In the genomic region with DNA sequence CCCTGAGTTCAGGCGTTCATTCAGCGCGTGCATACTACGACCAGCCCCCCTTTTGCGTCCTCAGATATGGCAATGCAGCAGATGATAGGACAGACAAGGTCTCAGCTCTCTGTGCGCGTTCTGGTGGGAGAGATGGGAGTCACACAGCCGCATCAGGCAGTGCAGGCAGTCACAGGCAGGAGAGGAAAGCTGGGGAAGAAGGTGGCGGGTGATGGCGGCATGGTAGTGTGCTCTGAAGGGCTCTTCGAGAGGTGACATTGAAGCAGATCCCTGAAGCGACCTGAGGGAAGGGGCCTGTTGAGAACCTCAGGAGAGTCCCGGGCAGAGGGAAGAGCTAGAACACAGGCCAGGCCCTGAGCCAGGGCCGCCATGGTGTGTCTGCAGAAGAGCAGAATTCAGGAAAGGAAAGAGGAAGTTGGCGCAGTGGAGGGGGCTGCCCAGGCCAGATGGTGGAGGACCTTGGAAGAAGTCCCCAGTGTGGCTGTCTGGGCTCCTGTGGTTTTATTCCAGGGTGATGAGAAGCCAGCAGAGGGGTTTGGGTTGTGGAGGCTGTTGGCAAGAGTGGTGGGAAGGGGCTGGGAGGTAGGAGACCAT, we compare ENCODE assay signal across 19 cellular contexts. TPM values are rescaled to one million over a fixed set of nuclear protein-coding genes. Genes with fewer than 3 reads are reported as not detected.
DNase-seq lines count a peak whose midpoint lies in the region; ATAC-seq lines count a peak whose summit lies in the region.
"Had no signal": no experiment of that assay in that cellular context is flagged by ENCODE, and none has a peak within 500 bp of the region (broad histone marks: within the 10 kb centered on the region; RNA-seq: fewer than 3 reads in every experiment).

No MANE protein-coding gene starts in this region.

- peaks cover 78% of the 10 kb centered on the region for H3K36me3 Mint-ChIP-seq in activated T-cell treated with anti-CD3 and anti-CD28 coated beads, Interleukin-2, amount 50 U/mL, for 24 hours (ENCODE audit: low read depth)
- H3K36me3 Mint-ChIP-seq in activated T-cell treated with anti-CD3 and anti-CD28 coated beads, Interleukin-2, amount 50 U/mL, for 4 hours (ENCODE audit: insufficient read depth): peaks cover 36% of the 10 kb centered on the region
- peaks cover 18% of the 10 kb centered on the region for H3K36me3 Mint-ChIP-seq in activated naive CD8-positive, alpha-beta T cell treated with anti-CD3 and anti-CD28 coated beads for 36 hours

- peak overlapping the region; percentile 21 for H3K9ac ChIP-seq in neuronal stem cell (ENCODE audit: low read depth, low read length, poor library complexity)

- no peak overlapping the region for H2BK15ac ChIP-seq in neuronal stem cell (ENCODE audit: low read length)

- no peak for ATAC-seq in activated T-cell treated with anti-CD3 and anti-CD28 coated beads, Interleukin-2, amount 50 U/mL, for 4 hours
- no peak for ATAC-seq in GM19324 (IDR thresholded peaks at IDR 0.05; ENCODE audit: low FRiP score, unreplicated experiment)
- ATAC-seq: esophagus mucosa, GM23338, SK-N-SH treated with all-trans-retinoic acid at 6 μM for 48 hours had no signal

- WGBS in neuronal stem cell (ENCODE audit: extremely low coverage in 2 of 2, insufficient read length in 2 of 2, insufficient replicate concordance in 1 of 2), 2 donors: no CpG with 5 or more reads among the region's 15 CpGs

- peaks cover 21% of the 10 kb centered on the region for H3K4me1 Mint-ChIP-seq in activated T-cell treated with anti-CD3 and anti-CD28 coated beads, Interleukin-2, amount 50 U/mL, for 24 hours (ENCODE audit: low read depth)
- H3K4me1 Mint-ChIP-seq in activated T-cell treated with anti-CD3 and anti-CD28 coated beads, Interleukin-2, amount 50 U/mL, for 4 hours (ENCODE audit: low read depth): peaks cover 13% of the 10 kb centered on the region
- H3K4me1 Mint-ChIP-seq in activated naive CD8-positive, alpha-beta T cell treated with anti-CD3 and anti-CD28 coated beads for 36 hours: peaks cover 14% of the 10 kb centered on the region
- H3K4me1 Mint-ChIP-seq: GM23338 had no signal

- no peak overlapping the region for H3K4me3 Mint-ChIP-seq in activated T-cell treated with anti-CD3 and anti-CD28 coated beads, Interleukin-2, amount 50 U/mL, for 24 hours
- no peak overlapping the region for H3K4me3 Mint-ChIP-seq in activated T-cell treated with anti-CD3 and anti-CD28 coated beads, Interleukin-2, amount 50 U/mL, for 4 hours
- H3K4me3 Mint-ChIP-seq in activated naive CD8-positive, alpha-beta T cell treated with anti-CD3 and anti-CD28 coated beads for 36 hours: no peak overlapping the region
- H3K4me3 Mint-ChIP-seq: GM23338 had no signal

- H2AFZ ChIP-seq in neuronal stem cell (ENCODE audit: low read length): no peak overlapping the region
- H2AFZ ChIP-seq: GM23338 had no signal

- H3K9me3 Mint-ChIP-seq in activated T-cell treated with anti-CD3 and anti-CD28 coated beads, Interleukin-2, amount 50 U/mL, for 24 hours: no peaks in the 10 kb centered on the region
- no peaks in the 10 kb centered on the region for H3K9me3 Mint-ChIP-seq in activated T-cell treated with anti-CD3 and anti-CD28 coated beads, Interleukin-2, amount 50 U/mL, for 4 hours
- H3K9me3 Mint-ChIP-seq in activated naive CD8-positive, alpha-beta T cell treated with anti-CD3 and anti-CD28 coated beads for 36 hours: no peaks in the 10 kb centered on the region
- H3K9me3 Mint-ChIP-seq: GM23338 had no signal

- H4K8ac ChIP-seq in neuronal stem cell (ENCODE audit: low read depth, low read length): no peak overlapping the region

- H3K27me3 ChIP-seq in neuronal stem cell (ENCODE audit: control insufficient read depth in 3 of 3, insufficient read depth in 3 of 3, low read depth in 1 of 3, low read length in 3 of 3): no peaks in the 10 kb centered on the region

- no peak overlapping the region for H3K27ac ChIP-seq in neuronal stem cell (replicated peaks; ENCODE audit: low read length)

- H3K4me2 ChIP-seq in neuronal stem cell (ENCODE audit: insufficient read depth, low read length, poor library complexity, severe bottlenecking): no peak overlapping the region
- H3K4me2 ChIP-seq: GM23338 had no signal

- no peaks in the 10 kb centered on the region for H3K9me3 ChIP-seq in neuronal stem cell (replicated peaks in 1 of 2; ENCODE audit: control insufficient read depth in 2 of 2, insufficient read depth in 1 of 2, low read depth in 1 of 2, low read length in 2 of 2)

- peaks cover 41 to 73% of the 10 kb centered on the region in 2 donors for H3K36me3 ChIP-seq in neuronal stem cell (replicated peaks in 1 of 2; ENCODE audit: control insufficient read depth in 2 of 2, insufficient read depth in 2 of 2, low read length in 2 of 2)

- no peaks in the 10 kb centered on the region for H3K27me3 Mint-ChIP-seq in activated T-cell treated with anti-CD3 and anti-CD28 coated beads, Interleukin-2, amount 50 U/mL, for 24 hours
- no peaks in the 10 kb centered on the region for H3K27me3 Mint-ChIP-seq in activated T-cell treated with anti-CD3 and anti-CD28 coated beads, Interleukin-2, amount 50 U/mL, for 4 hours (ENCODE audit: low read depth)
- no peaks in the 10 kb centered on the region for H3K27me3 Mint-ChIP-seq in activated naive CD8-positive, alpha-beta T cell treated with anti-CD3 and anti-CD28 coated beads for 36 hours

- H3K4me3 ChIP-seq in neuronal stem cell (ENCODE audit: low read length in 2 of 2): no peak overlapping the region
- H3K4me3 ChIP-seq: GM23338 had no signal

- H3K4me1 ChIP-seq in neuronal stem cell (ENCODE audit: control insufficient read depth in 2 of 2, insufficient read depth in 1 of 2, low read depth in 1 of 2, low read length in 2 of 2): peaks cover 0 to 5% of the 10 kb centered on the region in 2 donors

- no peak overlapping the region for H2AK5ac ChIP-seq in neuronal stem cell (ENCODE audit: low read depth, low read length)

- H2BK5ac ChIP-seq in neuronal stem cell (ENCODE audit: low read length): no peak overlapping the region

- H3K23ac ChIP-seq in neuronal stem cell (ENCODE audit: low read depth, low read length, poor library complexity): no peak overlapping the region

- no peak overlapping the region for H4K91ac ChIP-seq in neuronal stem cell (ENCODE audit: low read depth, low read length, poor library complexity)

- no peak for DNase-seq in activated T-cell treated with anti-CD3 and anti-CD28 coated beads, Interleukin-2, amount 50 U/mL, for 24 hours
- DNase-seq in activated T-cell treated with anti-CD3 and anti-CD28 coated beads, Interleukin-2, amount 50 U/mL, for 4 hours: no peak
- DNase-seq in MV-4-11 (lab: John Stamatoyannopoulos, UW) (peak; percentile 88), neuronal stem cell (ENCODE audit: low spot score) (no peak), NCI-H128 (lab: John Stamatoyannopoulos, UW; ENCODE audit: unreplicated experiment) (no peak)
- DNase-seq in activated naive CD8-positive, alpha-beta T cell treated with anti-CD3 and anti-CD28 coated beads for 36 hours: no peak
- no peak for DNase-seq in stimulated activated CD4-positive, alpha-beta T cell treated with anti-CD3 and anti-CD28 coated beads, Interleukin-1b, Interleukin-23, amount 100 ng/mL, for 48 hours
- DNase-seq: activated CD4-positive, alpha-beta T cell treated with anti-CD3 and anti-CD28 coated beads, Interleukin-2, amount 50 U/mL, for 4 hours; DND-41; NCI-H187; NCI-H82 had no signal

- peak overlapping the region; percentile 60 for H3K27ac Mint-ChIP-seq in activated T-cell treated with anti-CD3 and anti-CD28 coated beads, Interleukin-2, amount 50 U/mL, for 24 hours
- H3K27ac Mint-ChIP-seq in activated naive CD8-positive, alpha-beta T cell treated with anti-CD3 and anti-CD28 coated beads for 36 hours: peak overlapping the region; percentile 75
- H3K27ac Mint-ChIP-seq: GM23338 had no signal

- no peak overlapping the region for H2BK12ac ChIP-seq in neuronal stem cell (ENCODE audit: low read length)

- peaks cover 11% of the 10 kb centered on the region for H3K79me1 ChIP-seq in neuronal stem cell (ENCODE audit: low read depth, low read length)

- H3K18ac ChIP-seq in neuronal stem cell (ENCODE audit: low read length): no peak overlapping the region

- H2BK120ac ChIP-seq in neuronal stem cell (ENCODE audit: low read depth, low read length): no peak overlapping the region

- H3K4ac ChIP-seq in neuronal stem cell (ENCODE audit: low read length): no peak overlapping the region

- no peak overlapping the region for H3K14ac ChIP-seq in neuronal stem cell (ENCODE audit: low read length)

RNA-seq across cellular contexts. Expression of a gene that starts 3.5 kb away (rescaled TPM):
- total RNA-seq in activated T-cell treated with anti-CD3 and anti-CD28 coated beads, Interleukin-2, amount 50 U/mL, for 4 hours: 100 to 1,000 TPM; 130 to 145 (median 144) TPM
- total RNA-seq in activated naive CD8-positive, alpha-beta T cell treated with anti-CD3 and anti-CD28 coated beads for 36 hours: 100 to 1,000 TPM; 105 to 109 TPM
- polyA plus RNA-seq in neuronal stem cell (2013, experiment 1 of 2): 132 TPM
- 132 TPM for polyA plus RNA-seq in neuronal stem cell (2013, experiment 2 of 2)

RNA-seq across cellular contexts. Expression of a gene that starts 10.1 kb away (rescaled TPM):
- under 1 TPM; 0.58 to 0.81 (median 0.60) TPM for total RNA-seq in activated T-cell treated with anti-CD3 and anti-CD28 coated beads, Interleukin-2, amount 50 U/mL, for 4 hours
- under 1 TPM; 0.32 to 0.37 TPM for total RNA-seq in activated naive CD8-positive, alpha-beta T cell treated with anti-CD3 and anti-CD28 coated beads for 36 hours
- polyA plus RNA-seq in neuronal stem cell (2013, experiment 1 of 2): not detected
- 0.01 TPM for polyA plus RNA-seq in neuronal stem cell (2013, experiment 2 of 2)
- total RNA-seq: chondrocyte, esophagus mucosa, GM23338 had no signal

RNA-seq across cellular contexts. Expression of a gene that starts 19.7 kb away (rescaled TPM):
- total RNA-seq in activated T-cell treated with anti-CD3 and anti-CD28 coated beads, Interleukin-2, amount 50 U/mL, for 4 hours: under 1 TPM in 1 of 3 donors, not detected in 2; 0.29 TPM
- total RNA-seq in activated naive CD8-positive, alpha-beta T cell treated with anti-CD3 and anti-CD28 coated beads for 36 hours: under 1 TPM; 0.20 to 0.29 TPM
- polyA plus RNA-seq in neuronal stem cell (2013, experiment 1 of 2): not detected
- not detected for polyA plus RNA-seq in neuronal stem cell (2013, experiment 2 of 2)
- total RNA-seq: chondrocyte, esophagus mucosa, lung microvascular endothelial cell, omental fat pad, ureter had no signal

RNA-seq across cellular contexts. Expression of a gene that starts 23.4 kb away (rescaled TPM):
- total RNA-seq in activated T-cell treated with anti-CD3 and anti-CD28 coated beads, Interleukin-2, amount 50 U/mL, for 4 hours: 10 to 100 TPM; 14.0 to 18.7 (median 17.1) TPM
- total RNA-seq in activated naive CD8-positive, alpha-beta T cell treated with anti-CD3 and anti-CD28 coated beads for 36 hours: 10 to 100 TPM; 40.6 to 43.9 TPM
- polyA plus RNA-seq in neuronal stem cell (2013, experiment 1 of 2): 36.5 TPM
- 37.1 TPM for polyA plus RNA-seq in neuronal stem cell (2013, experiment 2 of 2)

RNA-seq across cellular contexts. Expression of a gene that starts 43.7 kb away (rescaled TPM):
- not detected for total RNA-seq in activated T-cell treated with anti-CD3 and anti-CD28 coated beads, Interleukin-2, amount 50 U/mL, for 4 hours
- not detected for total RNA-seq in activated naive CD8-positive, alpha-beta T cell treated with anti-CD3 and anti-CD28 coated beads for 36 hours
- polyA plus RNA-seq in neuronal stem cell (2013, experiment 1 of 2): not detected
- polyA plus RNA-seq in neuronal stem cell (2013, experiment 2 of 2): not detected
- total RNA-seq: chondrocyte, esophagus mucosa, GM23338, lung microvascular endothelial cell, omental fat pad, ureter had no signal
